In the genomic region with DNA sequence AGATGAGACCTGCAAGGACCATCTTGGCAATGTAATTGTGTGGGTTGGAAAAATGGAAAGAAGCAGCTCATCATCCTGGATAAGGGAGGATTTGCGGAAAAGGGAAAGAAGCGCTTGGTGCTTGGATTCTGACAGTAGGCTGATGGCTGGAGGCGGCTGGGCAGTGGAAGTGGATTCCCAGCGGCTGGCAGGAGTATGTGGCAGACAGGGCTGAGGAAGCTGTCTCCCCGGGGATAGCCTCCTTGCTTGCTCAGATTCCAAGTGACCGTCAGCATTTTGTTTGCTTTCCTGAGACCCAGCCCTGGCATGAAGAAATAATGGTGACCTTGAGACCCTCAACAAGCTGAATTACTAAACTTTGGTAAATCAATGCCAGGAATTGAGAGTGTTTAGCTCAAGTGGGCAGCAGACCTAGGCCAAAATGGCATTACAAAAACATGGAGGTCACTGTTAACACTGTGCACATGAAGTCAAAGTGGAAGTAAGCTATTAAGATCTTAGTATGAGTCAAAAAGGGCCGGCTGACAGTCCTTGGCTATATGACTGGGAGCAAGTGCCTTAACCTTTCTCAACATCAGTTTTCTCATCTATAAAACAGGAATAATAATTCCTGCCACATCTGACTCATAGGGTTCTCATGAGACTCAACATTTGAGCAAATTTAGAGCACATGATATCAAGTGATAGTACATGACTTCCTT, we compare ENCODE assay signal across 21 cellular contexts. TPM values are rescaled to one million over a fixed set of nuclear protein-coding genes. Genes with fewer than 3 reads are reported as not detected.
DNase-seq lines count a peak whose midpoint lies in the region; ATAC-seq and TF ChIP-seq lines count a peak whose summit lies in the region.
"Had no signal": no experiment of that assay in that cellular context is flagged by ENCODE, and none has a peak within 500 bp of the region (broad histone marks: within the 10 kb centered on the region; RNA-seq: fewer than 3 reads in every experiment).

No MANE protein-coding gene starts in this region.

- H3K9me3 ChIP-seq in lower lobe of right lung, result no peaks in the 10 kb centered on the region
- H3K9me3 ChIP-seq in osteoblast (ENCODE audit: low read depth, low read length), result no peaks in the 10 kb centered on the region
- no peaks in the 10 kb centered on the region for H3K9me3 ChIP-seq in thyroid gland
- H3K9me3 ChIP-seq: BLaER1 had no signal

- DNase-seq in ELF-1 (ENCODE audit: low read depth, low spot score) (peak; percentile 23), M059J (ENCODE audit: low read depth) (peak; percentile 20), mesendoderm (peak; percentile 75), lower lobe of right lung (no peak), osteoblast (ENCODE audit: insufficient read length, low spot score, missing footprints) (no peak), posterior cingulate gyrus (no peak), thyroid gland (no peak)
- DNase-seq: activated naive CD4-positive, alpha-beta T cell treated with anti-CD3 and anti-CD28 coated beads, Interleukin-2, amount 50 U/mL, for 16 hours; DMS79 treated with DMSO at 0.1 percent for 48 hours; effector memory CD4-positive, alpha-beta T cell; kidney glomerular epithelial cell; NCI-H1417; NCI-H2081 treated with DMSO at 0.1 percent for 48 hours; NCI-H82; nucleus accumbens; stimulated activated naive CD8-positive, alpha-beta T cell treated with anti-CD3 and anti-CD28 coated beads, Interleukin-15, Interleukin-2, amounts not matched to agents 100 U/mL and 50 U/mL, for 24 hours had no signal

- H3K23ac ChIP-seq in mesendoderm (ENCODE audit: low read length), result no peak overlapping the region

- H3K56ac ChIP-seq in mesendoderm (ENCODE audit: low read length), result no peak overlapping the region

- H4K8ac ChIP-seq in mesendoderm (ENCODE audit: low read depth, low read length), result no peak overlapping the region

- intact Hi-C loops in lower lobe of right lung (cut with DNase I), result no loop called here
- intact Hi-C loops in posterior cingulate gyrus (cut with DNase I), result no loop called here
- intact Hi-C loops in thyroid gland (cut with DNase I), result no loop called here

- H3K9ac ChIP-seq in mesendoderm (ENCODE audit: low read length), result no peak overlapping the region
- H3K9ac ChIP-seq: BLaER1 had no signal

- H3K27ac ChIP-seq in mesendoderm (ENCODE audit: low read depth, low read length) (no peak overlapping the region), lower lobe of right lung (no peak overlapping the region), osteoblast (ENCODE audit: low read depth, low read length) (no peak overlapping the region), thyroid gland (no peak overlapping the region)
- H3K27ac ChIP-seq: BLaER1, VCaP had no signal

- no peaks in the 10 kb centered on the region for H3K79me1 ChIP-seq in mesendoderm (ENCODE audit: low read length)

- H3K36me3 ChIP-seq in mesendoderm (ENCODE audit: control insufficient read depth, insufficient read depth, low read length), result no peaks in the 10 kb centered on the region
- no peaks in the 10 kb centered on the region for H3K36me3 ChIP-seq in lower lobe of right lung
- H3K36me3 ChIP-seq in osteoblast (ENCODE audit: insufficient read depth, low read length), result no peaks in the 10 kb centered on the region
- no peaks in the 10 kb centered on the region for H3K36me3 ChIP-seq in thyroid gland
- H3K36me3 ChIP-seq: BLaER1 had no signal

- H3K27me3 ChIP-seq in mesendoderm (ENCODE audit: insufficient read depth, low read length, poor library complexity) (no peaks in the 10 kb centered on the region), lower lobe of right lung (ENCODE audit: low read depth) (no peaks in the 10 kb centered on the region), osteoblast (ENCODE audit: insufficient read depth, low read length) (peaks cover 4% of the 10 kb centered on the region), thyroid gland (no peaks in the 10 kb centered on the region)
- H3K27me3 ChIP-seq: BLaER1 had no signal

- WGBS in mesendoderm (ENCODE audit: extremely low coverage, insufficient coverage, low lambda C conversion rate), result no CpG with 5 or more reads among the region's 7 CpGs
- 60 to 63% methylated on average over 7 of the region's 7 CpGs for WGBS in thyroid gland, 2 donors

- H3K79me2 ChIP-seq in mesendoderm (ENCODE audit: control insufficient read depth, insufficient read depth, low read length) (no peaks in the 10 kb centered on the region), osteoblast (ENCODE audit: insufficient read depth, low read length) (no peaks in the 10 kb centered on the region)

- H2BK5ac ChIP-seq in mesendoderm (ENCODE audit: low read length), result no peak overlapping the region

- TF ChIP-seq POLR2A in thyroid gland (IDR thresholded peaks at IDR 0.05), result no peak

- no peak overlapping the region for H3K4ac ChIP-seq in mesendoderm (ENCODE audit: low read depth, low read length)

- peak overlapping the region; percentile 77 for H3K18ac ChIP-seq in mesendoderm (ENCODE audit: low read length)

- no peak overlapping the region for H2BK15ac ChIP-seq in mesendoderm (replicated peaks; ENCODE audit: low read depth)

- no peak overlapping the region for H2BK120ac ChIP-seq in mesendoderm (ENCODE audit: low read depth, low read length)

- H3K4me2 ChIP-seq in mesendoderm (ENCODE audit: low read length), result no peak overlapping the region
- no peak overlapping the region for H3K4me2 ChIP-seq in osteoblast (ENCODE audit: insufficient read depth, low read length)
- H3K4me2 ChIP-seq: BLaER1, smooth muscle cell had no signal

- ATAC-seq in GM19395 (IDR thresholded peaks at IDR 0.05; ENCODE audit: unreplicated experiment) (peak; percentile 67), lower lobe of right lung (no peak)
- ATAC-seq: Right ventricle myocardium inferior; stimulated activated naive CD8-positive, alpha-beta T cell treated with anti-CD3 and anti-CD28 coated beads, Interleukin-15, Interleukin-2, amounts not matched to agents 100 U/mL and 50 U/mL, for 24 hours had no signal

- no peak overlapping the region for H2AK5ac ChIP-seq in mesendoderm (ENCODE audit: low read length)

- no peaks in the 10 kb centered on the region for H4K20me1 ChIP-seq in osteoblast (ENCODE audit: insufficient read depth, low read length)
- H4K20me1 ChIP-seq: BLaER1 had no signal

- H3K4me3 ChIP-seq in mesendoderm (ENCODE audit: low read length) (no peak overlapping the region), lower lobe of right lung (no peak overlapping the region), osteoblast (ENCODE audit: insufficient read depth, low read length) (no peak overlapping the region), thyroid gland (replicated peaks in 1 of 3) (no peak overlapping the region)
- H3K4me3 ChIP-seq: BLaER1, smooth muscle cell had no signal

- H2AFZ ChIP-seq in osteoblast (ENCODE audit: low read length), result no peak overlapping the region

- peaks cover 9% of the 10 kb centered on the region for H3K4me1 ChIP-seq in mesendoderm (ENCODE audit: control insufficient read depth, low read depth, low read length)
- no peaks in the 10 kb centered on the region for H3K4me1 ChIP-seq in lower lobe of right lung
- H3K4me1 ChIP-seq in osteoblast (ENCODE audit: insufficient read depth, low read length), result no peaks in the 10 kb centered on the region
- H3K4me1 ChIP-seq in thyroid gland, result no peaks in the 10 kb centered on the region
- H3K4me1 ChIP-seq: BLaER1 had no signal

- TF ChIP-seq CTCF in lower lobe of right lung (IDR thresholded peaks at IDR 0.05) (no peak), osteoblast (IDR thresholded peaks at IDR 0.05; ENCODE audit: extremely low read depth, low read depth, low read length) (no peak), thyroid gland (IDR thresholded peaks at IDR 0.05) (no peak)

- no peak overlapping the region for H4K5ac ChIP-seq in mesendoderm (ENCODE audit: low read length)

RNA-seq across cellular contexts. Expression of gene SLC25A28, which starts 21.3 kb away (rescaled TPM):
- total RNA-seq in M059J (2014; rRNA removed; shearing (Covaris generic)), result 36.5 and 47.9 TPM in 2 replicates
- polyA plus RNA-seq in mesendoderm (2013, experiment 1 of 2), result 21.9 TPM
- polyA plus RNA-seq in mesendoderm (2013, experiment 2 of 2), result 21.2 TPM
- total RNA-seq in lower lobe of right lung (50.1 TPM), osteoblast (16.2 and 16.3 TPM in 2 replicates), thyroid gland (10 to 100 TPM; 10.1 to 28.2 (median 19.2) TPM)

Comparison
In these comparisons a context has a peak if more than half of its experiments do, and no peak if none do; other contexts are left out.
1. DNase-seq: peak in ELF-1 (single experiment), M059J (single experiment) and mesendoderm (single experiment); none in lower lobe of right lung (single experiment), osteoblast (single experiment), posterior cingulate gyrus (0 of 10) and thyroid gland (0 of 2).